ENCODE assay signal across 8 cellular contexts in genomic region chr10:102796407-102797176, GRCh38. TPM values are rescaled to one million over a fixed set of nuclear protein-coding genes. Genes with fewer than 3 reads are reported as not detected.
A peak's percentile ranks its signal among the peaks of the same experiment; 100 is the strongest.
DNase-seq lines count a peak whose midpoint lies in the region; ATAC-seq and TF ChIP-seq lines count a peak whose summit lies in the region.

No MANE protein-coding gene starts in this region.

- H4K8ac ChIP-seq in mesenchymal stem cell (ENCODE audit: low read length), result no peak overlapping the region

- H2AFZ ChIP-seq in mesenchymal stem cell (ENCODE audit: low read depth, low read length), result no peak overlapping the region

- no peak overlapping the region for H2BK15ac ChIP-seq in mesenchymal stem cell (ENCODE audit: low read depth, poor library complexity, severe bottlenecking)

- H3K18ac ChIP-seq in mesenchymal stem cell (ENCODE audit: low read depth in 1 of 2, low read length in 2 of 2), result no peak overlapping the region

- H2BK5ac ChIP-seq in mesenchymal stem cell (ENCODE audit: low read depth, low read length, poor library complexity, severe bottlenecking), result no peak overlapping the region

- DNase-seq in T-helper 9 cell (peak; percentile 4), brain microvascular endothelial cell (peak; percentile 50), mesenchymal stem cell (peak; percentile 67), NCI-H774 (lab: John Stamatoyannopoulos, UW) (no peak), HEK293T (ENCODE audit: extremely low spot score) (no peak)
- DNase-seq in stimulated activated CD8-positive, alpha-beta memory T cell treated with anti-CD3 and anti-CD28 coated beads, Interleukin-7, amount 100 ng/mL, for 1 hour (ENCODE audit: low read depth in 2 of 2), result peak; percentile 29 to 41

- peaks cover 3% of the 10 kb centered on the region for H3K4me1 ChIP-seq in mesenchymal stem cell (ENCODE audit: control insufficient read depth, insufficient read depth, low read depth, low read length)

- peak overlapping the region; percentile 21 for H3K27ac ChIP-seq in brain microvascular endothelial cell
- no peak overlapping the region for H3K27ac ChIP-seq in mesenchymal stem cell (ENCODE audit: low read length, poor library complexity, severe bottlenecking)

- no peak overlapping the region for H3K14ac ChIP-seq in mesenchymal stem cell (ENCODE audit: low read length in 2 of 2)

- no peak overlapping the region for H4K91ac ChIP-seq in mesenchymal stem cell (ENCODE audit: low read length)

- WGBS in mesenchymal stem cell, result 88% methylated on average over 7 of the region's 9 CpGs

- no peak overlapping the region for H3K4ac ChIP-seq in mesenchymal stem cell (ENCODE audit: low read depth in 1 of 2, low read length in 2 of 2)

- H3K27me3 ChIP-seq in brain microvascular endothelial cell (replicated peaks), result no peaks in the 10 kb centered on the region
- H3K27me3 ChIP-seq in mesenchymal stem cell (ENCODE audit: control insufficient read depth in 1 of 2, insufficient read depth in 1 of 2, low read length in 2 of 2), result no peaks in the 10 kb centered on the region

- peak overlapping the region; percentile 71 for H3K9ac ChIP-seq in mesenchymal stem cell (ENCODE audit: low read length)

- in situ Hi-C loops in brain microvascular endothelial cell (cut with HindIII; ENCODE audit: low pct_ligation_motif_present, low sequenced_read_pairs), result no loop called here

- no peaks in the 10 kb centered on the region for H3K9me3 ChIP-seq in mesenchymal stem cell (ENCODE audit: control insufficient read depth, low read length)

- CTCF ChIA-PET in HEK293T (lab: Yijun Ruan, JAX), result no interaction called here

- no peak overlapping the region for H3K4me2 ChIP-seq in mesenchymal stem cell (ENCODE audit: low read length, poor library complexity, severe bottlenecking)

- H3K4me3 ChIP-seq in brain microvascular endothelial cell (ENCODE audit: low read depth, low read length), result no peak overlapping the region
- peak overlapping the region in 1 of 2 experiments; percentile 48 for H3K4me3 ChIP-seq in mesenchymal stem cell (ENCODE audit: insufficient read depth in 1 of 2, low read depth in 1 of 2, low read length in 2 of 2)

- TF ChIP-seq CTCF in brain microvascular endothelial cell (IDR thresholded peaks at IDR 0.05; ENCODE audit: low read depth, low read length, missing control alignments), result no peak

- no peak overlapping the region for H2AK5ac ChIP-seq in mesenchymal stem cell (ENCODE audit: low read length, severe bottlenecking)

- ATAC-seq in GM18907 (IDR thresholded peaks at IDR 0.05; ENCODE audit: unreplicated experiment), result peak; percentile 95
- peak; percentile 93 for ATAC-seq in HG03103 (IDR thresholded peaks at IDR 0.05; ENCODE audit: low read depth, unreplicated experiment)

- POLR2A ChIA-PET in HEK293T (lab: Yijun Ruan, JAX), result no interaction called here

- no peak overlapping the region for H3K23ac ChIP-seq in mesenchymal stem cell (ENCODE audit: low read length in 2 of 2)

- H3K79me1 ChIP-seq in mesenchymal stem cell (replicated peaks; ENCODE audit: low read length, poor library complexity, severe bottlenecking), result peaks cover 42% of the 10 kb centered on the region

- no peak overlapping the region for H2BK12ac ChIP-seq in mesenchymal stem cell (ENCODE audit: low read length in 2 of 2)

- H3K36me3 ChIP-seq in brain microvascular endothelial cell (replicated peaks) (peaks cover 25% of the 10 kb centered on the region), mesenchymal stem cell (ENCODE audit: control insufficient read depth in 1 of 2, insufficient read depth in 2 of 2, low read depth in 1 of 2, low read length in 2 of 2) (peaks cover 29 to 59% of the 10 kb centered on the region in 2 experiments)

- no peak overlapping the region for H2BK120ac ChIP-seq in mesenchymal stem cell (ENCODE audit: low read depth, low read length)

TF ChIP-seq in HEK293T, 16 proteins besides CTCF, POLR2A, EP300 and RAD21:
- TF ChIP-seq ZNF384 (IDR thresholded peaks at IDR 0.05), result no peak
- TF ChIP-seq TARDBP (IDR thresholded peaks at IDR 0.05), result no peak
- no peak for TF ChIP-seq BHLHE40 (IDR thresholded peaks at IDR 0.05; ENCODE audit: borderline replicate concordance)
- no peak for TF ChIP-seq ARNT (IDR thresholded peaks at IDR 0.05)
- no peak for TF ChIP-seq L3MBTL2 (conservative IDR thresholded peaks at IDR 0.05)

RNA-seq across cellular contexts. Expression of gene CYP17A1, which starts 40.6 kb away (rescaled TPM):
- not detected for polyA plus RNA-seq in mesenchymal stem cell (2013, experiment 1 of 2)
- not detected for polyA plus RNA-seq in mesenchymal stem cell (2013, experiment 2 of 2)

RNA-seq across cellular contexts. Expression of gene WBP1L, which starts 52.8 kb away (rescaled TPM):
- polyA plus RNA-seq in mesenchymal stem cell (2013, experiment 1 of 2), result 59.1 TPM
- polyA plus RNA-seq in mesenchymal stem cell (2013, experiment 2 of 2), result 58.7 TPM

RNA-seq across cellular contexts. Expression of gene BORCS7, which starts 57.5 kb away (rescaled TPM):
- 17.4 TPM for polyA plus RNA-seq in mesenchymal stem cell (2013, experiment 1 of 2)
- polyA plus RNA-seq in mesenchymal stem cell (2013, experiment 2 of 2), result 18.1 TPM

Comparison
In these comparisons a context has a peak if more than half of its experiments do, and no peak if none do; other contexts are left out.
1. DNase-seq: peak in T-helper 9 cell (single experiment), brain microvascular endothelial cell (single experiment), mesenchymal stem cell (single experiment) and stimulated activated CD8-positive, alpha-beta memory T cell treated with anti-CD3 and anti-CD28 coated beads, Interleukin-7, amount 100 ng/mL, for 1 hour (2 of 2); none in NCI-H774 (single experiment) and HEK293T (single experiment).